ENCODE assay signal across 8 cellular contexts in genomic region chr21:43810505-43811261, GRCh38. TPM values are rescaled to one million over a fixed set of nuclear protein-coding genes. Genes with fewer than 3 reads are reported as not detected.
DNase-seq lines count a peak whose midpoint lies in the region; ATAC-seq lines count a peak whose summit lies in the region.

No MANE protein-coding gene starts in this region.

- H3K27ac Mint-ChIP-seq in T-helper 2 cell treated with Interferon-gamma antibody and Interleukin-4, amounts not matched to agents 5 μg/mL and 100 μg/mL, for 36 hours = no peak overlapping the region

- peaks cover 5% of the 10 kb centered on the region; the same call in 1 of the 2 replicates for H3K36me3 ChIP-seq in HAP-1 (replicated peaks)

- H3K4me3 ChIP-seq in HAP-1 = no peak overlapping the region

- H3K4me1 ChIP-seq in HAP-1 = peaks cover 2% of the 10 kb centered on the region; the same call in 1 of the 2 replicates

- H3K27me3 Mint-ChIP-seq in T-helper 2 cell treated with Interferon-gamma antibody and Interleukin-4, amounts not matched to agents 5 μg/mL and 100 μg/mL, for 36 hours (ENCODE audit: low read depth) = no peaks in the 10 kb centered on the region

- H3K4me1 Mint-ChIP-seq in T-helper 2 cell treated with Interferon-gamma antibody and Interleukin-4, amounts not matched to agents 5 μg/mL and 100 μg/mL, for 36 hours (ENCODE audit: low read depth) = peaks cover 14% of the 10 kb centered on the region

- no peaks in the 10 kb centered on the region for H3K9me3 ChIP-seq in HAP-1

- H3K36me3 Mint-ChIP-seq in T-helper 2 cell treated with Interferon-gamma antibody and Interleukin-4, amounts not matched to agents 5 μg/mL and 100 μg/mL, for 36 hours (ENCODE audit: low read depth) = no peaks in the 10 kb centered on the region

- peak; percentile 86 for ATAC-seq in left ventricle myocardium superior
- peak; percentile 86 for ATAC-seq in sciatic nerve
- no peak for ATAC-seq in HG02938 (IDR thresholded peaks at IDR 0.05; ENCODE audit: unreplicated experiment)

- H3K4me3 Mint-ChIP-seq in T-helper 2 cell treated with Interferon-gamma antibody and Interleukin-4, amounts not matched to agents 5 μg/mL and 100 μg/mL, for 36 hours = no peak overlapping the region

- intact Hi-C loops in left ventricle myocardium superior (cut with micrococcal nuclease) (no loop called here), sciatic nerve (cut with DNase I) (no loop called here)

- in situ Hi-C loops in HAP-1 (cut with MboI; ENCODE audit: low sequenced_read_pairs) = no loop called here

- peak; percentile 82 for DNase-seq in DMS79 treated with DMSO at 0.1 percent for 48 hours (lab: John Stamatoyannopoulos, UW)
- DNase-seq in HAP-1 (ENCODE audit: low spot score in 2 of 2) = peak; percentile 70 to 97
- peak; percentile 18 for DNase-seq in NCI-H1436 treated with DMSO at 0.1 percent for 48 hours (lab: John Stamatoyannopoulos, UW)
- peak; percentile 82 for DNase-seq in T-helper 2 cell treated with Interferon-gamma antibody and Interleukin-4, amounts not matched to agents 5 μg/mL and 100 μg/mL, for 36 hours (ENCODE audit: low spot score)
- DNase-seq in amniotic epithelial cell (ENCODE audit: low read depth) = peak; percentile 41
- peak; percentile 92 for DNase-seq in left ventricle myocardium superior
- DNase-seq in sciatic nerve (ENCODE audit: low spot score) = peak; percentile 94

- H3K9me3 Mint-ChIP-seq in T-helper 2 cell treated with Interferon-gamma antibody and Interleukin-4, amounts not matched to agents 5 μg/mL and 100 μg/mL, for 36 hours = no peaks in the 10 kb centered on the region

- H3K27me3 ChIP-seq in HAP-1 (ENCODE audit: low read depth) = no peaks in the 10 kb centered on the region

RNA-seq across cellular contexts. Expression of gene RRP1, which starts 21.3 kb away (rescaled TPM):
- total RNA-seq in left ventricle myocardium superior = 13.5 TPM
- total RNA-seq in sciatic nerve = 17.8 TPM

RNA-seq across cellular contexts. Expression of gene CSTB, which starts 34.6 kb away (rescaled TPM):
- total RNA-seq in left ventricle myocardium superior = 37.6 TPM
- total RNA-seq in sciatic nerve = 52.1 TPM

RNA-seq across cellular contexts. Expression of gene AGPAT3, which starts 54.3 kb away (rescaled TPM):
- 97.6 TPM for total RNA-seq in left ventricle myocardium superior
- 51.8 TPM for total RNA-seq in sciatic nerve

Comparison
In these comparisons a context has a peak if more than half of its experiments do, and no peak if none do; other contexts are left out.
1. DNase-seq: peak in every context shown above with its lines; median percentile 94 in sciatic nerve; 92 in left ventricle myocardium superior; 84 in HAP-1; 82 in DMS79 treated with DMSO at 0.1 percent for 48 hours; 82 in T-helper 2 cell treated with Interferon-gamma antibody and Interleukin-4, amounts not matched to agents 5 μg/mL and 100 μg/mL, for 36 hours; 41 in amniotic epithelial cell; 18 in NCI-H1436 treated with DMSO at 0.1 percent for 48 hours.